19 cellular contexts compared by ENCODE assay signal in the genomic region with DNA sequence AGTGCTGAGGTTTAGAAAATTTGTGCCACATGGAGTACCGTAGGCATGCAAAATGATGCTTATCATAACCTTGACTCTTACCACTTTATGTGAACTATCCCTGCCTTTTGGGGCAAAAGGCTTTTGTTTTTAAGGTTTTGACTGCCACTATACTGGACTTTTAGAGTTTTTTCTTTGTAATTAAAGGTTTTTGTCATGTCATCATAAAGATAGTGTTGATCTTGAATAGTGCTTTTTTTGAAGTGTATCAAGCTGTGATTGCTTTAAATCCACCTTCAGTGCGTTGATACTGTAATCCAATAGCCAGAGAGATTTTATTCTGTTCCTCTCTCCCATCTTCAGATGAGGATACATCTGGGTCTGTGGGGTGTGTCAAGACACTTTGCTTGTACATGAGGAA.
DNase-seq lines count a peak whose midpoint lies in the region; ATAC-seq, FAIRE-seq and TF ChIP-seq lines count a peak whose summit lies in the region.
"Had no signal": no experiment of that assay in that cellular context is flagged by ENCODE, and none has a peak within 500 bp of the region (broad histone marks: within the 10 kb centered on the region; RNA-seq: fewer than 3 reads in every experiment).

No MANE protein-coding gene starts in this region.

- CTCF ChIA-PET in A549 (lab: Yijun Ruan, JAX) (interaction anchor here (1.3 kb wide), 1 partner anchor 46 kb away, joined by 4 read pairs; no protein-coding TSS in a partner anchor), K562 (lab: Yijun Ruan, JAX; ENCODE audit: low intra/inter-chr PET ratio) (no interaction called here), SK-N-SH (lab: Yijun Ruan, JAX) (interaction anchor here (2.4 kb wide), 1 partner anchor 10 kb away, joined by 11 read pairs; no protein-coding TSS in a partner anchor)

- H3K36me3 ChIP-seq in K562 (ENCODE audit: control insufficient read depth, insufficient read depth, low read length) (peaks cover 38% of the 10 kb centered on the region), SK-N-SH (replicated peaks in 1 of 2; ENCODE audit: control insufficient read depth in 1 of 2, insufficient read depth in 2 of 2, low read length in 1 of 2) (peaks cover 0 to 39% of the 10 kb centered on the region in 2 experiments)

- FAIRE-seq in A549 (lab: Jason Lieb, UNC) (no peak), K562 (lab: Jason Lieb, UNC) (no peak)
- FAIRE-seq: GM12891, GM18507 had no signal

- intact Hi-C loops in K562 (cut with micrococcal nuclease), result no loop called here

- H3K4me3 Mint-ChIP-seq in T-helper 17 cell, result no peak overlapping the region
- H3K4me3 Mint-ChIP-seq: CD4-positive, alpha-beta memory T cell had no signal

- H3K9ac ChIP-seq in K562 (ENCODE audit: insufficient read depth in 1 of 2, low read depth in 2 of 2, low read length in 2 of 2), result no peak overlapping the region
- no peak overlapping the region for H3K9ac ChIP-seq in SK-N-SH

- no peak overlapping the region for H3K4me3 ChIP-seq in A549
- no peak overlapping the region for H3K4me3 ChIP-seq in K562
- no peak overlapping the region for H3K4me3 ChIP-seq in SK-N-SH (ENCODE audit: low read depth in 2 of 2, low read length in 1 of 2)

- H3K27me3 ChIP-seq in K562 (ENCODE audit: control insufficient read depth in 2 of 2, insufficient read depth in 2 of 2, low read length in 2 of 2), result no peaks in the 10 kb centered on the region; a peak in 1 of 5 replicates
- H3K27me3 ChIP-seq in SK-N-SH (ENCODE audit: insufficient read depth), result no peaks in the 10 kb centered on the region

- H3K4me2 ChIP-seq in A549, result no peak overlapping the region
- no peak overlapping the region for H3K4me2 ChIP-seq in K562 (ENCODE audit: insufficient read depth, low read length)
- H3K4me2 ChIP-seq in SK-N-SH, result no peak overlapping the region

- TF ChIP-seq EP300 in A549 (IDR thresholded peaks at IDR 0.05) (no peak), K562 (IDR thresholded peaks at IDR 0.05; ENCODE audit: low read length) (no peak), SK-N-SH (IDR thresholded peaks at IDR 0.05; ENCODE audit: borderline replicate concordance in 1 of 2, low read depth in 1 of 2, low read length in 1 of 2) (no peak)

- TF ChIP-seq POLR2A in A549 (IDR thresholded peaks at IDR 0.05; ENCODE audit: low read length) (no peak), K562 (conservative IDR thresholded peaks at IDR 0.05) (no peak)

- no peaks in the 10 kb centered on the region for H3K9me2 ChIP-seq in SK-N-SH

- H3K27ac ChIP-seq in A549 (no peak overlapping the region), K562 (ENCODE audit: extremely low read depth, low read depth, low read length) (no peak overlapping the region), SK-N-SH (ENCODE audit: low read depth in 2 of 2, low read length in 1 of 2) (no peak overlapping the region; a peak in 1 of 4 replicates)

- in situ Hi-C loops in K562 (cut with MboI), result no loop called here

- H3K4me1 ChIP-seq in A549 (no peaks in the 10 kb centered on the region), K562 (replicated peaks in 1 of 2; ENCODE audit: control insufficient read depth in 2 of 2, insufficient read depth in 2 of 2, low read length in 2 of 2) (no peaks in the 10 kb centered on the region), SK-N-SH (ENCODE audit: control insufficient read depth in 1 of 2, insufficient read depth in 2 of 2, low read depth in 1 of 2, low read length in 1 of 2) (no peaks in the 10 kb centered on the region)

- H3K9me1 ChIP-seq in K562 (ENCODE audit: control insufficient read depth, insufficient read depth, low read length), result no peaks in the 10 kb centered on the region

- peaks cover 5% of the 10 kb centered on the region for H3K4me1 Mint-ChIP-seq in T-helper 17 cell
- H3K4me1 Mint-ChIP-seq: CD4-positive, alpha-beta memory T cell had no signal

- BruUV-seq in K562 (replicated peaks; lab: Mats Ljungman, UMichigan), result no TSS peak

- POLR2A ChIA-PET in A549 (lab: Yijun Ruan, JAX) (no interaction called here), K562 (lab: Yijun Ruan, JAX) (interaction anchor here (1.4 kb wide), 1 partner anchor 8 kb away, joined by 4 read pairs; no protein-coding TSS in a partner anchor), SK-N-SH (lab: Yijun Ruan, JAX) (no interaction called here)

- H3K9me3 ChIP-seq in A549 (no peaks in the 10 kb centered on the region), T-helper 17 cell (ENCODE audit: control insufficient read depth, low read length, poor library complexity, severe bottlenecking) (no peaks in the 10 kb centered on the region), K562 (replicated peaks; ENCODE audit: control insufficient read depth, insufficient read depth, low read depth, low read length) (no peaks in the 10 kb centered on the region), SK-N-SH (no peaks in the 10 kb centered on the region)

- ATAC-seq in A549 (no peak), T-helper 17 cell (no peak), K562 (no peak), GM19397 (IDR thresholded peaks at IDR 0.05; ENCODE audit: unreplicated experiment) (no peak), HG02798 (IDR thresholded peaks at IDR 0.05; ENCODE audit: poor library complexity, unreplicated experiment) (no peak)

- peaks cover 25% of the 10 kb centered on the region for H3K36me3 Mint-ChIP-seq in T-helper 17 cell (ENCODE audit: low read depth)

- no peaks in the 10 kb centered on the region for H3K79me2 ChIP-seq in K562 (ENCODE audit: control insufficient read depth, insufficient read depth, low read length)
- H3K79me2 ChIP-seq in SK-N-SH (ENCODE audit: insufficient read depth), result no peaks in the 10 kb centered on the region

- H2AFZ ChIP-seq in K562 (ENCODE audit: low read depth, low read length), result no peak overlapping the region
- H2AFZ ChIP-seq in SK-N-SH (ENCODE audit: low read depth), result no peak overlapping the region

- 88% methylated on average over 2 of the region's 2 CpGs for WGBS in A549 (ENCODE audit: missing lambda C conversion rate)
- WGBS in K562 (ENCODE audit: insufficient coverage, low coverage, missing lambda C conversion rate), result 62% methylated on average over 2 of the region's 2 CpGs
- 94% methylated on average over 2 of the region's 2 CpGs for WGBS in SK-N-SH (ENCODE audit: low lambda C conversion rate)

- TF ChIP-seq CTCF in A549 (IDR thresholded peaks at IDR 0.05) (no peak), K562 (IDR thresholded peaks at IDR 0.05 in 2 of 3, conservative IDR thresholded peaks at IDR 0.05 in 1 of 3; ENCODE audit: insufficient read depth in 2 of 3, low read depth in 1 of 3, low read length in 3 of 3) (no peak), SK-N-SH (IDR thresholded peaks at IDR 0.05) (no peak)

- H4K20me1 ChIP-seq in K562 (replicated peaks; ENCODE audit: control insufficient read depth, insufficient read depth, low read length), result no peaks in the 10 kb centered on the region
- H4K20me1 ChIP-seq in SK-N-SH (ENCODE audit: insufficient read depth), result no peaks in the 10 kb centered on the region

- no peaks in the 10 kb centered on the region for H3K27me3 Mint-ChIP-seq in T-helper 17 cell
- H3K27me3 Mint-ChIP-seq: CD4-positive, alpha-beta memory T cell had no signal

- H3K27ac Mint-ChIP-seq in T-helper 17 cell, result peak overlapping the region; percentile 2
- H3K27ac Mint-ChIP-seq: CD4-positive, alpha-beta memory T cell had no signal

- no peaks in the 10 kb centered on the region for H3F3A ChIP-seq in SK-N-SH (replicated peaks; ENCODE audit: insufficient read depth)

- no peak for TF ChIP-seq RAD21 in A549 (conservative IDR thresholded peaks at IDR 0.05 in 1 of 2, IDR thresholded peaks at IDR 0.05 in 1 of 2)
- TF ChIP-seq RAD21 in K562 (CRISPR knock-in tag; conservative IDR thresholded peaks at IDR 0.05 in 1 of 2, IDR thresholded peaks at IDR 0.05 in 1 of 2), result no peak
- TF ChIP-seq RAD21 in SK-N-SH (IDR thresholded peaks at IDR 0.05; ENCODE audit: low read length), result no peak

- DNase-seq in A549 (ENCODE audit: low read depth in 1 of 2, low spot score in 1 of 2) (no peak), T-helper 17 cell (no peak), K562 (ENCODE audit: extremely low read depth in 1 of 4, low spot score in 3 of 4) (no peak), SK-N-SH (no peak)
- DNase-seq: 8988T; C1 segment of cervical spinal cord; Calu3; CD4-positive, alpha-beta memory T cell; COR-L47; DMS53; DMS79 treated with DMSO at 0.1 percent for 48 hours; GF-D8; GOT3; H7; HCEC 1CT had no signal

TF ChIP-seq in A549, 52 proteins besides CTCF, POLR2A, EP300 and RAD21:
- peak; percentile 85 for TF ChIP-seq MAFK (IDR thresholded peaks at IDR 0.05; ENCODE audit: partially characterized antibody)
- TF ChIP-seq, protein P1, sequence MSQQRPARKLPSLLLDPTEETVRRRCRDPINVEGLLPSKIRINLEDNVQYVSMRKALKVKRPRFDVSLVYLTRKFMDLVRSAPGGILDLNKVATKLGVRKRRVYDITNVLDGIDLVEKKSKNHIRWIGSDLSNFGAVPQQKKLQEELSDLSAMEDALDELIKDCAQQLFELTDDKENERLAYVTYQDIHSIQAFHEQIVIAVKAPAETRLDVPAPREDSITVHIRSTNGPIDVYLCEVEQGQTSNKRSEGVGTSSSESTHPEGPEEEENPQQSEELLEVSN (IDR thresholded peaks at IDR 0.05; ENCODE audit: borderline replicate concordance, low read depth), result no peak

TF ChIP-seq in K562, 482 proteins besides CTCF, POLR2A, EP300 and RAD21 (continues in another document):
- TF ChIP-seq, protein P2, sequence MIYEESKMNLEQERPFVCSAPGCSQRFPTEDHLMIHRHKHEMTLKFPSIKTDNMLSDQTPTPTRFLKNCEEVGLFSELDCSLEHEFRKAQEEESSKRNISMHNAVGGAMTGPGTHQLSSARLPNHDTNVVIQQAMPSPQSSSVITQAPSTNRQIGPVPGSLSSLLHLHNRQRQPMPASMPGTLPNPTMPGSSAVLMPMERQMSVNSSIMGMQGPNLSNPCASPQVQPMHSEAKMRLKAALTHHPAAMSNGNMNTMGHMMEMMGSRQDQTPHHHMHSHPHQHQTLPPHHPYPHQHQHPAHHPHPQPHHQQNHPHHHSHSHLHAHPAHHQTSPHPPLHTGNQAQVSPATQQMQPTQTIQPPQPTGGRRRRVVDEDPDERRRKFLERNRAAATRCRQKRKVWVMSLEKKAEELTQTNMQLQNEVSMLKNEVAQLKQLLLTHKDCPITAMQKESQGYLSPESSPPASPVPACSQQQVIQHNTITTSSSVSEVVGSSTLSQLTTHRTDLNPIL (CRISPR knock-in tag; IDR thresholded peaks at IDR 0.05), result no peak
- TF ChIP-seq ZNF316 (IDR thresholded peaks at IDR 0.05), result peak; percentile 93

TF ChIP-seq in SK-N-SH, 30 proteins besides CTCF, POLR2A, EP300 and RAD21 (continues in another document):
- no peak for TF ChIP-seq TCF12 (IDR thresholded peaks at IDR 0.05)
- no peak for TF ChIP-seq RCOR1 (IDR thresholded peaks at IDR 0.05; ENCODE audit: low read length)
- no peak for TF ChIP-seq RFX5 (IDR thresholded peaks at IDR 0.05; ENCODE audit: low read length)
- no peak for TF ChIP-seq ELF1 (IDR thresholded peaks at IDR 0.05)
- TF ChIP-seq JUND (IDR thresholded peaks at IDR 0.05), result no peak
- TF ChIP-seq MXI1 (IDR thresholded peaks at IDR 0.05; ENCODE audit: low read depth, low read length), result no peak
- TF ChIP-seq GATA2 (CRISPR knock-in tag; IDR thresholded peaks at IDR 0.05), result no peak
- no peak for TF ChIP-seq CHD2 (IDR thresholded peaks at IDR 0.05; ENCODE audit: low read length, partially characterized antibody)
